Comparison of ENCODE assay signal across 8 cellular contexts in the genomic region with DNA sequence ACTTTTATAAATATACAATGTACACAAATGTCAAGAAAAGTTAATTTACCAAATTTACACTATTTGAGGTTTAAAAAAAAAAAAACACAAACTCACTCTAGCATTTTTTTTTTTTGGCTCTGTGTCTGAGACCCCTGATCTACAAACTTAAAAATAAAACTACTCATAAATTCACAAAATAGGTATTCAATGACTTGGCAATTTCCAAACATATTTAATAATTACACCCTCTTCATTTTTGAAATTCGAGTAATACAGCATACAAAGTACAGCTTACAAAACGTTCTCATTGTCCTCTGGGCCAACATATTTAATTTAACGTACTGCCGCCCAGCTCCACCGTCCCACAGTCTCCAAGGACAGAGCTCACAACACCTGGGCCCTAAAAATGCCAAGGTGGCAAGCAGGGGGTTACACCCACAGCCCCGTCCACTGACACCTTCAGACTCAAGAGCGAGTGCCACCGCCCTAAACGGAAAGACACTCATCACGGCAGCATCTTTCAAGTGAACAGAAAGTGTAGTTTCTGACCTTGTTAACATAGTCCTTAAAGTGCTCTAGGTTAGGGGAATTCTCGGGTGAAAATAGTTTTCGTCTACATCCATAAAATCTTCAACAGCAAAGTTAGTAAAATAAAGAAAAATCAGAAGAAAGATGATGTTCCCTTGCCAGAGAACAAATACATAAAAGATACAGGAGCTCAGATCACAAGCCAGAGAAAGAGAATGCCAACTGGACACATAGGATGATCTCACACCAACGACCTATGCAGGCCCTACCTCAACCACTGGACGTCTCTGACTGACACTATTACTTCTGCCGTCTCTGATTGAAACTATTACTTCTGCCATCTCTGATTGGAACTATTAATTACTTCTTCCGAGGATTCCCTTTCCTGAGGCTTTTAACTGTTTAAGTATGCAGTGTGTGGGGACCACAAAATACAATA. TPM values are rescaled to one million over a fixed set of nuclear protein-coding genes. Genes with fewer than 3 reads are reported as not detected.
DNase-seq lines count a peak whose midpoint lies in the region; TF ChIP-seq lines count a peak whose summit lies in the region.

No MANE protein-coding gene starts in this region.

- CTCF ChIA-PET in A673 (lab: Charles Lee) = no interaction called here

- 39 to 60% (median 53%) methylated on average over 15 to 16 of the region's 16 CpGs for WGBS in adrenal gland, 4 donors

- peak overlapping the region in 1 of 2 donors; percentile 56 for H3K9ac ChIP-seq in mucosa of rectum (ENCODE audit: low read depth in 1 of 2, low read length in 2 of 2)

- H3K9me3 ChIP-seq in A673 (ENCODE audit: low read depth, low read length, poor library complexity, severe bottlenecking) = no peaks in the 10 kb centered on the region
- no peaks in the 10 kb centered on the region for H3K9me3 ChIP-seq in breast epithelium
- no peaks in the 10 kb centered on the region for H3K9me3 ChIP-seq in mucosa of rectum (ENCODE audit: control insufficient read depth in 2 of 2, low read length in 2 of 2)
- no peaks in the 10 kb centered on the region for H3K9me3 ChIP-seq in adrenal gland (replicated peaks in 1 of 3)

- intact Hi-C loops in A673 (cut with micrococcal nuclease; ENCODE audit: unreplicated experiment) (no loop called here), breast epithelium (cut with DNase I; ENCODE audit: low total_unique reads) (no loop called here), adrenal gland (cut with DNase I) (loop anchor here in 1 of 2 donors (5.0 to 10.0 kb wide), 3 partner anchors 57 to 133 kb away; a partner anchor contains a TSS)

- H3K36me3 Mint-ChIP-seq in HFFc6 (ENCODE audit: low read depth) = peaks cover 27% of the 10 kb centered on the region

- DNase-seq in A673 (ENCODE audit: low spot score) (no peak), HFFc6 (peak; percentile 25), breast epithelium (ENCODE audit: low spot score in 2 of 2) (no peak), NCI-H2081 (lab: John Stamatoyannopoulos, UW) (no peak), NCI-H2029 (lab: John Stamatoyannopoulos, UW) (no peak), adrenal gland (no peak), caudate nucleus (lab: John Stamatoyannopoulos, UW) (no peak)

- H3K36me3 ChIP-seq in A673 (ENCODE audit: insufficient read depth, low read length, poor library complexity, severe bottlenecking) (no peaks in the 10 kb centered on the region), breast epithelium (no peaks in the 10 kb centered on the region), mucosa of rectum (ENCODE audit: control insufficient read depth in 2 of 2, insufficient read depth in 2 of 2, low read length in 2 of 2) (peaks cover 0 to 2% of the 10 kb centered on the region in 2 donors), adrenal gland (replicated peaks in 1 of 2) (no peaks in the 10 kb centered on the region)

- H3K4me3 Mint-ChIP-seq in HFFc6 = peak overlapping the region; percentile 91

- H3K4me3 ChIP-seq in A673 (ENCODE audit: low read depth, low read length, poor library complexity, severe bottlenecking) (peak overlapping the region; percentile 24), breast epithelium (peak overlapping the region; percentile 33 to 93 (median 69)), mucosa of rectum (ENCODE audit: low read length in 2 of 2) (peak overlapping the region; percentile 37 to 60), adrenal gland (peak overlapping the region in 1 of 4 donors; percentile 6)

- no peaks in the 10 kb centered on the region for H3K27me3 Mint-ChIP-seq in HFFc6 (ENCODE audit: insufficient read depth)

- H3K27me3 ChIP-seq in A673 (replicated peaks; ENCODE audit: insufficient read depth, low read depth, low read length, poor library complexity) (no peaks in the 10 kb centered on the region), breast epithelium (no peaks in the 10 kb centered on the region), mucosa of rectum (ENCODE audit: control insufficient read depth in 2 of 2, insufficient read depth in 2 of 2, low read length in 2 of 2) (no peaks in the 10 kb centered on the region), adrenal gland (no peaks in the 10 kb centered on the region)

- H3K4me1 ChIP-seq in A673 (ENCODE audit: insufficient read depth, low read length, poor library complexity, severe bottlenecking) (peaks cover 12% of the 10 kb centered on the region), breast epithelium (peaks cover 7 to 10% of the 10 kb centered on the region in 2 donors), mucosa of rectum (ENCODE audit: control insufficient read depth in 2 of 2, insufficient read depth in 2 of 2, low read length in 2 of 2) (peaks cover 38 to 54% of the 10 kb centered on the region in 2 donors), adrenal gland (replicated peaks in 1 of 2) (peaks cover 4 to 47% of the 10 kb centered on the region in 2 donors)

- POLR2A ChIA-PET in A673 (lab: Charles Lee; ENCODE audit: low non-redundant PET) = interaction anchor here (0.7 kb wide), 1 partner anchor 56 kb away, joined by 3 read pairs; no protein-coding TSS in a partner anchor

- H3K27ac Mint-ChIP-seq in HFFc6 = peak overlapping the region; percentile 87

- peaks cover 46% of the 10 kb centered on the region for H3K4me1 Mint-ChIP-seq in HFFc6 (ENCODE audit: low read depth)

- H3K9me3 Mint-ChIP-seq in HFFc6 = no peaks in the 10 kb centered on the region

- BruUV-seq in A673 (replicated peaks; lab: Mats Ljungman, UMichigan) = no TSS peak

- no peak overlapping the region for H3K27ac ChIP-seq in A673 (ENCODE audit: low read depth, low read length, poor library complexity, severe bottlenecking)
- no peak overlapping the region for H3K27ac ChIP-seq in breast epithelium
- H3K27ac ChIP-seq in mucosa of rectum (ENCODE audit: low read depth in 2 of 2, low read length in 2 of 2) = peak overlapping the region in 1 of 2 donors; percentile 60
- H3K27ac ChIP-seq in adrenal gland = no peak overlapping the region
- no peak overlapping the region for H3K27ac ChIP-seq in caudate nucleus (ENCODE audit: low read depth, low read length)

- TF ChIP-seq CTCF in A673 (conservative IDR thresholded peaks at IDR 0.05; ENCODE audit: low read depth, low read length) = no peak
- TF ChIP-seq CTCF in HFFc6 (IDR thresholded peaks at IDR 0.05) = no peak
- TF ChIP-seq CTCF in breast epithelium (IDR thresholded peaks at IDR 0.05) = no peak
- no peak for TF ChIP-seq CTCF in adrenal gland (IDR thresholded peaks at IDR 0.05)

- no peak for TF ChIP-seq POLR2A in breast epithelium (IDR thresholded peaks at IDR 0.05)
- no peak for TF ChIP-seq POLR2A in adrenal gland (IDR thresholded peaks at IDR 0.05)

RNA-seq across cellular contexts. Expression of a gene that starts 4.2 kb away (rescaled TPM):
- total RNA-seq in A673 (2021) (7.0 and 8.8 TPM in 2 replicates), breast epithelium (10 to 100 TPM; 10.9 to 14.4 (median 12.0) TPM), adrenal gland (10 to 100 TPM; 16.8 to 37.6 (median 21.4) TPM)
- total RNA-seq in HFFc6 (2021; fragmentation: NEBNext Ultra II Directional; extraction: Animal tissue kit (Norgen Biotek cat#: 25700)) = 10 to 100 TPM; 20.8 to 24.8 (median 22.6) TPM
- polyA plus RNA-seq in adrenal gland = 1 to 10 TPM; 3.7 to 9.0 (median 5.5) TPM
